27 cellular contexts compared by ENCODE assay signal in the genomic region with DNA sequence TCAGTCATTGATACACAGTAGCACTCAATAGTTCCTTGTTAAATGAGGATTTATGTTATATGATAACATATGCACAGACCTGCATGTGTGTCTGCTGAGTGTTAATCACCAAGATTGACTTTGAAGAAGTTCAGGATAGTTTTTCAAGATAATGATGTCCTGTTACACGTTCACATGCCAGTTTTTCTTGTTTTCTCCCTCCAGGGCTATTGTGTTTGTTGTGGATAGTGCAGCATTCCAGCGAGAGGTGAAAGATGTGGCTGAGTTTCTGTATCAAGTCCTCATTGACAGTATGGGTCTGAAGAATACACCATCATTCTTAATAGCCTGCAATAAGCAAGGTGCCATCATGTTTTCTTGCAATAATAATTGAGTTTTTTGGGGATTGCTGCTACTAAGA.
"Had no signal": no experiment of that assay in that cellular context is flagged by ENCODE, and none has a peak within 500 bp of the region (broad histone marks: within the 10 kb centered on the region; RNA-seq: fewer than 3 reads in every experiment).

No MANE protein-coding gene starts in this region.

- H3K4me1 Mint-ChIP-seq: nephron, neural progenitor cell had no signal

- H3K27me3 Mint-ChIP-seq: naive thymus-derived CD4-positive, alpha-beta T cell; progenitor cell of endocrine pancreas; stimulated activated memory B cell treated with anti-CD40 and anti-IgM and Interleukin-4, amounts not matched to agents 10 μg/mL and 1 μg/mL and 100 μg/mL, for 72 hours; stimulated activated naive CD8-positive, alpha-beta T cell treated with anti-CD3 and anti-CD28 coated beads, Interleukin-15, Interleukin-2, amounts not matched to agents 100 ng/mL and 50 ng/mL, for 24 hours had no signal

- ATAC-seq: naive thymus-derived CD4-positive, alpha-beta T cell; natural killer cell; psoas muscle; right cardiac atrium; right lobe of liver; stimulated activated memory B cell treated with anti-CD40 and anti-IgM and Interleukin-4, amounts not matched to agents 10 μg/mL and 1 μg/mL and 100 μg/mL, for 72 hours had no signal

- H3K9me3 Mint-ChIP-seq: naive thymus-derived CD4-positive, alpha-beta T cell; natural killer cell; nephron; neural progenitor cell; stimulated activated memory B cell treated with anti-CD40 and anti-IgM and Interleukin-4, amounts not matched to agents 10 μg/mL and 1 μg/mL and 100 μg/mL, for 72 hours; stimulated activated naive CD8-positive, alpha-beta T cell treated with anti-CD3 and anti-CD28 coated beads, Interleukin-15, Interleukin-2, amounts not matched to agents 100 ng/mL and 50 ng/mL, for 24 hours had no signal

- H3K4me2 ChIP-seq: neural progenitor cell had no signal

- H3K4me1 ChIP-seq: neural progenitor cell, parathyroid adenoma, psoas muscle, right lobe of liver, sigmoid colon, stomach, thyroid gland, tibial nerve, upper lobe of left lung had no signal

- H3K9ac ChIP-seq: neural progenitor cell, parathyroid adenoma had no signal

- H3K27ac Mint-ChIP-seq: natural killer cell; nephron; neural progenitor cell; progenitor cell of endocrine pancreas; stimulated activated memory B cell treated with anti-CD40 and anti-IgM and Interleukin-4, amounts not matched to agents 10 μg/mL and 1 μg/mL and 100 μg/mL, for 72 hours; stimulated activated naive CD8-positive, alpha-beta T cell treated with anti-CD3 and anti-CD28 coated beads, Interleukin-15, Interleukin-2, amounts not matched to agents 100 ng/mL and 50 ng/mL, for 24 hours had no signal

- H3K36me3 ChIP-seq: ovary had no signal

- H3K27me3 ChIP-seq: neural progenitor cell, ovary, right lobe of liver, sigmoid colon, stomach, thyroid gland, tibial nerve, upper lobe of left lung, vagina had no signal

- DNase-seq: naive thymus-derived CD4-positive, alpha-beta T cell; natural killer cell; occipital lobe; ovary; posterior cingulate gyrus; psoas muscle; right cardiac atrium; right lobe of liver; sigmoid colon; small intestine; stimulated activated CD4-positive, alpha-beta T cell treated with anti-CD3 and anti-CD28 coated beads, Interleukin-15, amount 100 ng/mL, for 24 hours; stimulated activated CD4-positive, alpha-beta T cell treated with anti-CD3 and anti-CD28 coated beads, Interleukin-2, amount 100 ng/mL, for 24 hours; stimulated activated CD4-positive, alpha-beta T cell treated with anti-CD3 and anti-CD28 coated beads, Interleukin-2, amount 100 ng/mL, for 48 hours; stimulated activated CD4-positive, alpha-beta T cell treated with anti-CD3 and anti-CD28 coated beads, Interleukin-4, amount 100 ng/mL, for 24 hours; stimulated activated naive CD4-positive, alpha-beta T cell; stomach; thyroid gland; upper lobe of left lung had no signal

- H2AFZ ChIP-seq: neural progenitor cell, parathyroid adenoma had no signal

- H3K79me2 ChIP-seq: parathyroid adenoma had no signal

- H3K27ac ChIP-seq: neural progenitor cell, ovary, parathyroid adenoma, psoas muscle, right lobe of liver, sigmoid colon, stomach, thoracic aorta, thyroid gland, tibial nerve, upper lobe of left lung, vagina had no signal

- H3K9me3 ChIP-seq: ovary, psoas muscle, right lobe of liver, sigmoid colon, stomach, thoracic aorta, thyroid gland, tibial nerve, upper lobe of left lung, vagina had no signal

- H3K4me3 ChIP-seq: neural progenitor cell, ovary, psoas muscle, right lobe of liver, sigmoid colon, stomach, thoracic aorta, thyroid gland, tibial nerve, upper lobe of left lung, vagina had no signal

- H3K4me3 Mint-ChIP-seq: naive thymus-derived CD4-positive, alpha-beta T cell; natural killer cell; nephron; neural progenitor cell; stimulated activated memory B cell treated with anti-CD40 and anti-IgM and Interleukin-4, amounts not matched to agents 10 μg/mL and 1 μg/mL and 100 μg/mL, for 72 hours; stimulated activated naive CD8-positive, alpha-beta T cell treated with anti-CD3 and anti-CD28 coated beads, Interleukin-15, Interleukin-2, amounts not matched to agents 100 ng/mL and 50 ng/mL, for 24 hours had no signal
